In the genomic region with DNA sequence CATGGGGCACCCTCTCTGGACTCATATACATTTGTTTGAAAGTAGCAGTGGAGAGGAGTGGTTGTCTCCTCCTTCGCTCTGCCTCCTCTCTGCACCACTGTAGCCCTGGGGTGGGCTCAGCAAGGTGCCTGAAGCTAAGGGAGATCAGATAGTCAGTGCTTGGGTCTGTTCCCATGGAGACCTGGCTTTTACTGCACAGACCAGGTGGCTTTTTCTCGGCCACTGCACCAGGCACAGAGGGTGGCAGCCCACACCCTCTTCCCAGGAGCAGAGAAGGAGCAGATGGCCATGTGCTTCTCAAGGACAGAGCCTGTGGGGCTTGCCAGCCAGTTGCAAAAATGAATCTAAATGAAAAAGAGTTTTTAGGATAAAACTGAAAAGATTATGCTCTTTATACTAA, we compare ENCODE assay signal across 16 cellular contexts.
A peak's percentile ranks its signal among the peaks of the same experiment; 100 is the strongest.
DNase-seq lines count a peak whose midpoint lies in the region; TF ChIP-seq lines count a peak whose summit lies in the region.
"Had no signal": no experiment of that assay in that cellular context is flagged by ENCODE, and none has a peak within 500 bp of the region (broad histone marks: within the 10 kb centered on the region; RNA-seq: fewer than 3 reads in every experiment).

No MANE protein-coding gene starts in this region.

- no peaks in the 10 kb centered on the region for H3K79me2 ChIP-seq in MM.1S (ENCODE audit: low read length)
- H3K79me2 ChIP-seq: parathyroid adenoma had no signal

- H3K27me3 ChIP-seq in BE2C (no peaks in the 10 kb centered on the region), MM.1S (replicated peaks; ENCODE audit: insufficient read depth, low read length) (no peaks in the 10 kb centered on the region), sigmoid colon (no peaks in the 10 kb centered on the region)
- H3K27me3 ChIP-seq: SJCRH30 had no signal

- DNase-seq in BE2C = peak; percentile 12
- DNase-seq in MM.1S = no peak
- peak; percentile 54 for DNase-seq in NCI-H345 treated with DMSO at 0.1 percent for 48 hours (lab: John Stamatoyannopoulos, UW; ENCODE audit: unreplicated experiment)
- DNase-seq in cerebellum (ENCODE audit: low spot score) = peak; percentile 87
- no peak for DNase-seq in activated effector memory CD4-positive, alpha-beta T cell treated with Interleukin-2 at 50 U/mL for 16 hours
- DNase-seq in amygdala (lab: John Stamatoyannopoulos, UW) = no peak
- DNase-seq in sigmoid colon = no peak
- DNase-seq: activated CD4-positive, alpha-beta T cell treated with anti-CD3 and anti-CD28 coated beads, Interleukin-2, amount 50 U/mL, for 1 hour; activated CD8-positive, alpha-beta memory T cell treated with anti-CD3 and anti-CD28 coated beads, Interleukin-2, amount 50 U/mL, for 4 hours; activated naive CD8-positive, alpha-beta T cell treated with anti-CD3 and anti-CD28 coated beads, Interleukin-2, amount 50 U/mL, for 24 hours; H7; heart left ventricle; NCI-H774; SJCRH30 had no signal

- 46 to 50% methylated on average over 2 of the region's 2 CpGs for WGBS in sigmoid colon, 2 donors

- H3K4me2 ChIP-seq in MM.1S (ENCODE audit: low read depth, low read length) = no peak overlapping the region

- intact Hi-C loops in sigmoid colon (cut with DNase I) = no loop called here

- H3K9me2 ChIP-seq in MM.1S (replicated peaks; ENCODE audit: insufficient read depth, low read length) = no peaks in the 10 kb centered on the region

- H3K9me3 ChIP-seq in BE2C (no peaks in the 10 kb centered on the region), MM.1S (replicated peaks; ENCODE audit: insufficient read depth, low read length) (no peaks in the 10 kb centered on the region), sigmoid colon (no peaks in the 10 kb centered on the region)
- H3K9me3 ChIP-seq: SJCRH30 had no signal

- H3K27ac ChIP-seq in MM.1S (ENCODE audit: low read length) (peak overlapping the region; percentile 61; the same call in 1 of the 2 replicates), sigmoid colon (no peak overlapping the region)
- H3K27ac ChIP-seq: heart left ventricle, parathyroid adenoma, SJCRH30, VCaP had no signal

- 0 out of 2 replicates have a peak overlapping the region, but pooled peaks have one; percentile 5 for H2AFZ ChIP-seq in MM.1S (ENCODE audit: low read length)
- H2AFZ ChIP-seq: parathyroid adenoma had no signal

- no peaks in the 10 kb centered on the region; the same call in 1 of the 2 replicates for H3F3A ChIP-seq in MM.1S (ENCODE audit: insufficient read depth, low read length)

- H3K4me1 ChIP-seq in BE2C (no peaks in the 10 kb centered on the region), MM.1S (ENCODE audit: low read length) (peaks cover 35% of the 10 kb centered on the region), sigmoid colon (no peaks in the 10 kb centered on the region)
- H3K4me1 ChIP-seq: heart left ventricle, parathyroid adenoma, SJCRH30 had no signal

- H4K20me1 ChIP-seq in MM.1S (ENCODE audit: insufficient read depth, low read length) = no peaks in the 10 kb centered on the region

- TF ChIP-seq POLR2A in sigmoid colon (IDR thresholded peaks at IDR 0.05) = no peak

- no peak overlapping the region for H3K9ac ChIP-seq in MM.1S (ENCODE audit: low read length)
- H3K9ac ChIP-seq: parathyroid adenoma had no signal

- TF ChIP-seq CTCF in BE2C (IDR thresholded peaks at IDR 0.05; ENCODE audit: low read depth, low read length) = no peak
- no peak for TF ChIP-seq CTCF in MM.1S (IDR thresholded peaks at IDR 0.05; ENCODE audit: low read length)
- TF ChIP-seq CTCF in sigmoid colon (IDR thresholded peaks at IDR 0.05) = no peak

- H3K36me3 ChIP-seq in BE2C (no peaks in the 10 kb centered on the region), MM.1S (replicated peaks; ENCODE audit: insufficient read depth, low read length) (no peaks in the 10 kb centered on the region), sigmoid colon (no peaks in the 10 kb centered on the region)
- H3K36me3 ChIP-seq: heart left ventricle, SJCRH30 had no signal

- H3K4me3 ChIP-seq in BE2C (ENCODE audit: low read depth, low read length) (no peak overlapping the region), MM.1S (ENCODE audit: low read length) (no peak overlapping the region), sigmoid colon (no peak overlapping the region)
- H3K4me3 ChIP-seq: heart left ventricle, SJCRH30 had no signal

- no peak for TF ChIP-seq EP300 in sigmoid colon (IDR thresholded peaks at IDR 0.05)

Comparison
In these comparisons a context has a peak if more than half of its experiments do, and no peak if none do; other contexts are left out.
1. DNase-seq: peak in BE2C (single experiment), NCI-H345 treated with DMSO at 0.1 percent for 48 hours (single experiment) and cerebellum (single experiment); none in MM.1S (single experiment), activated effector memory CD4-positive, alpha-beta T cell treated with Interleukin-2 at 50 U/mL for 16 hours (single experiment), amygdala (0 of 56) and sigmoid colon (single experiment).